Comparison of ENCODE assay signal across 28 cellular contexts in the genomic region with DNA sequence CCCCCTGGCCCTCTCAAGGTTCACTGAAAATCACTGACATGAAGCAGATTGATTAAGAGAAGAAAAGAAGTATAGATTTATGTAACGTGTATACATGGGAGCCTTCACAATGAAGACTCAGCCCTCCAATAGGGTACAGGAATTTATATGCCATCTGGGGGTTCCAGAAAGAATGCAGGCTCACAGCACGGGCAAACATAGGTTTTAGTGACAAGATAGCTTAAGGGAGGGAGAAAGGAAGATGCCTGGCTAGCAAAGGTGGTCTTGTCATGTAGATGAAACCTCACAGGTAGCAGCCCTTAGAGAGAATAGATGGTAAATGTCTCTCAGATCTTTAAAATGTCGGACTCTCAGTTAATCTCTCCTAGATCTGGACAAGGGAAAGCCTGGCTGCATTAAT.
"Had no signal": no experiment of that assay in that cellular context is flagged by ENCODE, and none has a peak within 500 bp of the region (broad histone marks: within the 10 kb centered on the region; RNA-seq: fewer than 3 reads in every experiment).

No MANE protein-coding gene starts in this region.

- H3K27me3 Mint-ChIP-seq: progenitor cell of endocrine pancreas had no signal

- ATAC-seq: naive thymus-derived CD8-positive, alpha-beta T cell; natural killer cell treated with Interleukin-12 subunit alpha and Interleukin-12 subunit beta and Interleukin-15 and Interleukin-18, amount 100 ng/mL, for 72 hours; pancreas; psoas muscle; right cardiac atrium; stimulated activated effector memory CD8-positive, alpha-beta T cell treated with anti-CD3 and anti-CD28 coated beads, Interleukin-12 subunit alpha, Interleukin-12 subunit beta, amount 100 ng/mL, for 72 hours had no signal

- H3K4me3 Mint-ChIP-seq: naive thymus-derived CD8-positive, alpha-beta T cell; natural killer cell treated with Interleukin-12 subunit alpha and Interleukin-12 subunit beta and Interleukin-15 and Interleukin-18, amount 100 ng/mL, for 72 hours; nephron progenitor cell; neural crest cell; stimulated activated effector memory CD8-positive, alpha-beta T cell treated with anti-CD3 and anti-CD28 coated beads, Interleukin-12 subunit alpha, Interleukin-12 subunit beta, amount 100 ng/mL, for 72 hours; stimulated activated naive B cell treated with anti-CD40 and anti-IgM and Interleukin-4, amounts not matched to agents 10 μg/mL and 1 μg/mL and 100 μg/mL, for 72 hours; stimulated activated naive CD8-positive, alpha-beta T cell treated with anti-CD3 and anti-CD28 coated beads, Interleukin-15, Interleukin-2, amounts not matched to agents 100 ng/mL and 50 ng/mL, for 24 hours had no signal

- H3K27me3 ChIP-seq: neutrophil, pancreas, right lobe of liver, sigmoid colon, stomach, thyroid gland, tibial nerve, upper lobe of left lung, uterus had no signal

- H3K4me1 Mint-ChIP-seq: naive thymus-derived CD8-positive, alpha-beta T cell; nephron progenitor cell; stimulated activated effector memory CD8-positive, alpha-beta T cell treated with anti-CD3 and anti-CD28 coated beads, Interleukin-12 subunit alpha, Interleukin-12 subunit beta, amount 100 ng/mL, for 72 hours; stimulated activated naive B cell treated with anti-CD40 and anti-IgM and Interleukin-4, amounts not matched to agents 10 μg/mL and 1 μg/mL and 100 μg/mL, for 72 hours had no signal

- H3K36me3 ChIP-seq: neutrophil, pancreas, right lobe of liver, sigmoid colon, stomach, thoracic aorta, thyroid gland, tibial nerve, upper lobe of left lung, uterus had no signal

- H3K9me3 Mint-ChIP-seq: natural killer cell treated with Interleukin-12 subunit alpha and Interleukin-12 subunit beta and Interleukin-15 and Interleukin-18, amount 100 ng/mL, for 72 hours; nephron progenitor cell; neural crest cell; stimulated activated effector memory CD8-positive, alpha-beta T cell treated with anti-CD3 and anti-CD28 coated beads, Interleukin-12 subunit alpha, Interleukin-12 subunit beta, amount 100 ng/mL, for 72 hours; stimulated activated naive B cell treated with anti-CD40 and anti-IgM and Interleukin-4, amounts not matched to agents 10 μg/mL and 1 μg/mL and 100 μg/mL, for 72 hours; stimulated activated naive CD8-positive, alpha-beta T cell treated with anti-CD3 and anti-CD28 coated beads, Interleukin-15, Interleukin-2, amounts not matched to agents 100 ng/mL and 50 ng/mL, for 24 hours had no signal

- H3K4me1 ChIP-seq: pancreas, psoas muscle, sigmoid colon, stomach, thyroid gland, tibial nerve, upper lobe of left lung, uterus had no signal

- H3K9me3 ChIP-seq: neutrophil, pancreas, psoas muscle, right lobe of liver, sigmoid colon, stomach, thoracic aorta, thyroid gland, tibial nerve, upper lobe of left lung, uterus had no signal

- FAIRE-seq: pancreas, small intestine had no signal

- H3K36me3 Mint-ChIP-seq: naive thymus-derived CD8-positive, alpha-beta T cell; natural killer cell treated with Interleukin-12 subunit alpha and Interleukin-12 subunit beta and Interleukin-15 and Interleukin-18, amount 100 ng/mL, for 72 hours; stimulated activated effector memory CD8-positive, alpha-beta T cell treated with anti-CD3 and anti-CD28 coated beads, Interleukin-12 subunit alpha, Interleukin-12 subunit beta, amount 100 ng/mL, for 72 hours; stimulated activated naive B cell treated with anti-CD40 and anti-IgM and Interleukin-4, amounts not matched to agents 10 μg/mL and 1 μg/mL and 100 μg/mL, for 72 hours had no signal

- H3K27ac ChIP-seq: neutrophil, pancreas, psoas muscle, right lobe of liver, sigmoid colon, stomach, thoracic aorta, thyroid gland, tibial nerve, upper lobe of left lung, uterus had no signal

- DNase-seq: naive thymus-derived CD8-positive, alpha-beta T cell; nephron progenitor cell; nucleus accumbens; pancreas; psoas muscle; right cardiac atrium; right lobe of liver; sigmoid colon; small intestine; stimulated activated CD4-positive, alpha-beta T cell treated with anti-CD3 and anti-CD28 coated beads, Interleukin-15, amount 100 ng/mL, for 24 hours; stimulated activated CD4-positive, alpha-beta T cell treated with anti-CD3 and anti-CD28 coated beads, Interleukin-2, amount 100 ng/mL, for 24 hours; stimulated activated CD4-positive, alpha-beta T cell treated with anti-CD3 and anti-CD28 coated beads, Interleukin-2, amount 100 ng/mL, for 48 hours; stimulated activated CD4-positive, alpha-beta T cell treated with anti-CD3 and anti-CD28 coated beads, Interleukin-4, amount 100 ng/mL, for 24 hours; stimulated activated naive B cell treated with anti-CD40 and anti-IgM and Interleukin-4, amounts not matched to agents 10 μg/mL and 1 μg/mL and 100 μg/mL, for 72 hours; stimulated activated naive CD4-positive, alpha-beta T cell treated with Interleukin-2 at 50 U/mL for 16 hours; stomach; thyroid gland; trophoblast cell; upper lobe of left lung; uterus had no signal

- H3K27ac Mint-ChIP-seq: naive thymus-derived CD8-positive, alpha-beta T cell; natural killer cell treated with Interleukin-12 subunit alpha and Interleukin-12 subunit beta and Interleukin-15 and Interleukin-18, amount 100 ng/mL, for 72 hours; nephron progenitor cell; progenitor cell of endocrine pancreas; stimulated activated effector memory CD8-positive, alpha-beta T cell treated with anti-CD3 and anti-CD28 coated beads, Interleukin-12 subunit alpha, Interleukin-12 subunit beta, amount 100 ng/mL, for 72 hours; stimulated activated naive B cell treated with anti-CD40 and anti-IgM and Interleukin-4, amounts not matched to agents 10 μg/mL and 1 μg/mL and 100 μg/mL, for 72 hours; stimulated activated naive CD8-positive, alpha-beta T cell treated with anti-CD3 and anti-CD28 coated beads, Interleukin-15, Interleukin-2, amounts not matched to agents 100 ng/mL and 50 ng/mL, for 24 hours had no signal

- H3K4me3 ChIP-seq: pancreas, psoas muscle, right lobe of liver, sigmoid colon, stomach, thoracic aorta, thyroid gland, tibial nerve, upper lobe of left lung, uterus had no signal
